18 cellular contexts compared by ENCODE assay signal in the genomic region with DNA sequence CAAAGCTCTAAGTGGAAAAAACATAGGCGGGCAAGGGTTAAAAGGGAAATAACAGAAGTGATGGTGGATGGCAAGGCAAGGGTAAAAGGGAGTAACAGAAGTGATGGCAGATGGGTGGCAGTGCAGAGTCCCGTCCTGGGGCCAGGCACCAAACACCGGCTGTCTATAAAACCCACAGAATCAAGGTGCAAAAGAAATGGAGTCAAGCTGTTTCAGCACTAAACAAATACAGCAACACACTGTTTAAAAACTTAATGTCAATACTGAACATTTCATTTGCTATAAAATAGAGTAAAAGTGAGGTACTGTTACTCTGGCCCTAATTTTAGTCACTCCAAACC.
A peak's percentile ranks its signal among the peaks of the same experiment; 100 is the strongest.
DNase-seq lines count a peak whose midpoint lies in the region; ATAC-seq and TF ChIP-seq lines count a peak whose summit lies in the region.
"Had no signal": no experiment of that assay in that cellular context is flagged by ENCODE, and none has a peak within 500 bp of the region (broad histone marks: within the 10 kb centered on the region; RNA-seq: fewer than 3 reads in every experiment).

No MANE protein-coding gene starts in this region.

- dilution Hi-C loops in IMR-90 (cut with HindIII; ENCODE audit: low sequenced_read_pairs, unreplicated experiment): no loop called here

- H3K27ac Mint-ChIP-seq in activated naive CD8-positive, alpha-beta T cell treated with anti-CD3 and anti-CD28 coated beads, Interleukin-2, amount 50 U/mL, for 24 hours: peak overlapping the region; percentile 60
- H3K27ac Mint-ChIP-seq in natural killer cell treated with Interleukin-12 subunit alpha and Interleukin-12 subunit beta and Interleukin-15 and Interleukin-18, amount 100 ng/mL, for 72 hours: peak overlapping the region; percentile 13 to 19
- H3K27ac Mint-ChIP-seq: T-cell had no signal

- no CpG with 5 or more reads among the region's 3 CpGs for WGBS in IMR-90 (ENCODE audit: extremely low coverage in 2 of 2, insufficient read length in 1 of 2), 2 experiments

- H3K18ac ChIP-seq in IMR-90 (ENCODE audit: low read depth, low read length): no peak overlapping the region; the same call in 1 of the 2 replicates

- no TSS peak for BruUV-seq in IMR-90 (replicated peaks; lab: Mats Ljungman, UMichigan)

- H2AK5ac ChIP-seq in IMR-90 (ENCODE audit: low read depth, low read length): no peak overlapping the region

- peak overlapping the region; percentile 66; the same call in 1 of the 2 replicates for H3K27ac ChIP-seq in IMR-90 (ENCODE audit: insufficient read depth, low read length)
- H3K27ac ChIP-seq: heart right ventricle, VCaP had no signal

- in situ Hi-C loops in IMR-90 (cut with MboI; ENCODE audit: low sequenced_read_pairs): no loop called here

- H2AK9ac ChIP-seq in IMR-90 (replicated peaks; ENCODE audit: low read depth, low read length, poor library complexity): no peak overlapping the region

- no peaks in the 10 kb centered on the region for H3K9me3 ChIP-seq in IMR-90 (ENCODE audit: control insufficient read depth, insufficient read depth, low read length)
- H3K9me3 ChIP-seq: heart right ventricle had no signal

- no peak for TF ChIP-seq CTCF in IMR-90 (conservative IDR thresholded peaks at IDR 0.05; ENCODE audit: low read depth, low read length)

- H3K4me2 ChIP-seq in IMR-90 (ENCODE audit: low read depth, low read length): no peak overlapping the region

- no peak overlapping the region for H2AFZ ChIP-seq in IMR-90 (replicated peaks; ENCODE audit: low read length, poor library complexity)

- H2BK5ac ChIP-seq in IMR-90 (ENCODE audit: low read depth, low read length, poor library complexity, severe bottlenecking): no peak overlapping the region

- CTCF ChIA-PET in IMR-90 (lab: Yijun Ruan, JAX): interaction anchor here (0.5 to 0.6 kb wide), 2 partner anchors 26 to 36 kb away, joined by 3 to 7 read pairs; no protein-coding TSS in a partner anchor

- H2BK20ac ChIP-seq in IMR-90 (ENCODE audit: low read depth, low read length): no peak overlapping the region; the same call in 1 of the 2 replicates

- H3K79me1 ChIP-seq in IMR-90 (ENCODE audit: low read depth in 1 of 2, low read length in 2 of 2): no peaks in the 10 kb centered on the region

- DNase-seq in SHP77 treated with DMSO at 0.1 percent for 48 hours (lab: John Stamatoyannopoulos, UW) (peak; percentile 7), SHP77 (lab: John Stamatoyannopoulos, UW) (no peak), IMR-90 (no peak), NCI-H510A treated with DMSO at 0.1 percent for 48 hours (lab: John Stamatoyannopoulos, UW) (no peak)
- DNase-seq in activated naive CD8-positive, alpha-beta T cell treated with anti-CD3 and anti-CD28 coated beads, Interleukin-2, amount 50 U/mL, for 24 hours: no peak
- DNase-seq in natural killer cell treated with Interleukin-12 subunit alpha and Interleukin-12 subunit beta and Interleukin-15 and Interleukin-18, amount 100 ng/mL, for 72 hours (ENCODE audit: low spot score): no peak
- DNase-seq: activated CD8-positive, alpha-beta memory T cell treated with anti-CD3 and anti-CD28 coated beads for 24 hours; activated effector memory CD4-positive, alpha-beta T cell treated with Interleukin-2 at 50 U/mL for 16 hours; C1 segment of cervical spinal cord; heart right ventricle; naive thymus-derived CD8-positive, alpha-beta T cell; NCI-H146; NCI-H446 treated with DMSO at 0.1 percent for 48 hours; substantia nigra; T-cell had no signal

- H3K4me1 ChIP-seq in IMR-90 (ENCODE audit: control insufficient read depth, insufficient read depth, low read length): peaks cover 2% of the 10 kb centered on the region; the same call in 1 of the 2 replicates

- H3K27me3 Mint-ChIP-seq in activated naive CD8-positive, alpha-beta T cell treated with anti-CD3 and anti-CD28 coated beads, Interleukin-2, amount 50 U/mL, for 24 hours: no peaks in the 10 kb centered on the region
- H3K27me3 Mint-ChIP-seq in natural killer cell treated with Interleukin-12 subunit alpha and Interleukin-12 subunit beta and Interleukin-15 and Interleukin-18, amount 100 ng/mL, for 72 hours: no peaks in the 10 kb centered on the region
- H3K27me3 Mint-ChIP-seq: naive thymus-derived CD8-positive, alpha-beta T cell; T-cell had no signal

- no peak overlapping the region for H3K56ac ChIP-seq in IMR-90 (ENCODE audit: extremely low read depth, insufficient read depth, low read length)

- H3K9me1 ChIP-seq in IMR-90 (ENCODE audit: insufficient read depth, low read length): no peaks in the 10 kb centered on the region; the same call in 1 of the 2 replicates

- H3K4me3 Mint-ChIP-seq in activated naive CD8-positive, alpha-beta T cell treated with anti-CD3 and anti-CD28 coated beads, Interleukin-2, amount 50 U/mL, for 24 hours: no peak overlapping the region
- H3K4me3 Mint-ChIP-seq in natural killer cell treated with Interleukin-12 subunit alpha and Interleukin-12 subunit beta and Interleukin-15 and Interleukin-18, amount 100 ng/mL, for 72 hours: no peak overlapping the region
- H3K4me3 Mint-ChIP-seq: naive thymus-derived CD8-positive, alpha-beta T cell; T-cell had no signal

- no peak overlapping the region for H3K9ac ChIP-seq in IMR-90 (ENCODE audit: low read depth, low read length)

- H4K91ac ChIP-seq in IMR-90 (ENCODE audit: insufficient read depth, low read depth, low read length): no peak overlapping the region

- intact Hi-C loops in IMR-90 (cut with micrococcal nuclease): loop anchor here (5.0 kb wide), 1 partner anchor 85 kb away; a partner anchor contains a TSS

- peaks cover 16% of the 10 kb centered on the region for H3K9me3 Mint-ChIP-seq in activated naive CD8-positive, alpha-beta T cell treated with anti-CD3 and anti-CD28 coated beads, Interleukin-2, amount 50 U/mL, for 24 hours
- peaks cover 3% of the 10 kb centered on the region for H3K9me3 Mint-ChIP-seq in natural killer cell treated with Interleukin-12 subunit alpha and Interleukin-12 subunit beta and Interleukin-15 and Interleukin-18, amount 100 ng/mL, for 72 hours

- 0 out of 4 replicates have a peak overlapping the region, but pooled peaks of 1 of the 2 experiments have one; percentile 34 for H4K8ac ChIP-seq in IMR-90 (ENCODE audit: low read depth in 2 of 2, low read length in 2 of 2)

- H2BK120ac ChIP-seq in IMR-90 (ENCODE audit: low read depth, low read length): no peak overlapping the region

- H3K14ac ChIP-seq in IMR-90 (replicated peaks; ENCODE audit: low read depth, low read length): no peak overlapping the region

- ATAC-seq in IMR-90 (ENCODE audit: low read depth): no peak
- no peak for ATAC-seq in activated naive CD8-positive, alpha-beta T cell treated with anti-CD3 and anti-CD28 coated beads, Interleukin-2, amount 50 U/mL, for 24 hours
- ATAC-seq in natural killer cell treated with Interleukin-12 subunit alpha and Interleukin-12 subunit beta and Interleukin-15 and Interleukin-18, amount 100 ng/mL, for 72 hours: no peak
- ATAC-seq in HG03378 (IDR thresholded peaks at IDR 0.05; ENCODE audit: unreplicated experiment): no peak
- ATAC-seq in HG03460 (IDR thresholded peaks at IDR 0.05; ENCODE audit: unreplicated experiment): no peak
- ATAC-seq: naive thymus-derived CD8-positive, alpha-beta T cell; T-cell had no signal

- POLR2A ChIA-PET in IMR-90 (lab: Charles Lee; ENCODE audit: unreplicated experiment): no interaction called here

- H3K36me3 ChIP-seq in IMR-90 (ENCODE audit: control insufficient read depth, insufficient read depth, low read length): no peaks in the 10 kb centered on the region
- H3K36me3 ChIP-seq: heart right ventricle had no signal

- no peak for TF ChIP-seq RAD21 in IMR-90 (IDR thresholded peaks at IDR 0.05; ENCODE audit: low read length)

- H3K4me3 ChIP-seq in IMR-90 (ENCODE audit: insufficient read depth, low read depth, low read length): no peak overlapping the region
- H3K4me3 ChIP-seq: heart right ventricle had no signal

- no peak for TF ChIP-seq POLR2A in IMR-90 (IDR thresholded peaks at IDR 0.05; ENCODE audit: low read depth, low read length)

- H2BK15ac ChIP-seq in IMR-90 (ENCODE audit: low read depth, low read length): no peak overlapping the region

- no peaks in the 10 kb centered on the region for H3K27me3 ChIP-seq in IMR-90 (ENCODE audit: control insufficient read depth, insufficient read depth, low read length)
- H3K27me3 ChIP-seq: heart right ventricle had no signal

- H4K20me1 ChIP-seq in IMR-90 (ENCODE audit: insufficient read depth, low read length): no peaks in the 10 kb centered on the region

- peaks cover 21% of the 10 kb centered on the region for H3K36me3 Mint-ChIP-seq in activated naive CD8-positive, alpha-beta T cell treated with anti-CD3 and anti-CD28 coated beads, Interleukin-2, amount 50 U/mL, for 24 hours (ENCODE audit: low read depth)
- H3K36me3 Mint-ChIP-seq in natural killer cell treated with Interleukin-12 subunit alpha and Interleukin-12 subunit beta and Interleukin-15 and Interleukin-18, amount 100 ng/mL, for 72 hours: peaks cover 10% of the 10 kb centered on the region

- no peak overlapping the region for H3K4ac ChIP-seq in IMR-90 (ENCODE audit: low read depth, low read length)

- no peak overlapping the region for H3K23ac ChIP-seq in IMR-90 (ENCODE audit: low read depth, low read length)

- peaks cover 18% of the 10 kb centered on the region for H3K4me1 Mint-ChIP-seq in activated naive CD8-positive, alpha-beta T cell treated with anti-CD3 and anti-CD28 coated beads, Interleukin-2, amount 50 U/mL, for 24 hours
- peaks cover 28 to 32% of the 10 kb centered on the region in 2 donors for H3K4me1 Mint-ChIP-seq in natural killer cell treated with Interleukin-12 subunit alpha and Interleukin-12 subunit beta and Interleukin-15 and Interleukin-18, amount 100 ng/mL, for 72 hours (ENCODE audit: low read depth in 2 of 2)

- H4K5ac ChIP-seq in IMR-90 (ENCODE audit: low read depth, low read length): no peak overlapping the region

TF ChIP-seq in IMR-90, 13 proteins besides CTCF, POLR2A, EP300 and RAD21 (continues in another document):
- TF ChIP-seq, protein P1, sequence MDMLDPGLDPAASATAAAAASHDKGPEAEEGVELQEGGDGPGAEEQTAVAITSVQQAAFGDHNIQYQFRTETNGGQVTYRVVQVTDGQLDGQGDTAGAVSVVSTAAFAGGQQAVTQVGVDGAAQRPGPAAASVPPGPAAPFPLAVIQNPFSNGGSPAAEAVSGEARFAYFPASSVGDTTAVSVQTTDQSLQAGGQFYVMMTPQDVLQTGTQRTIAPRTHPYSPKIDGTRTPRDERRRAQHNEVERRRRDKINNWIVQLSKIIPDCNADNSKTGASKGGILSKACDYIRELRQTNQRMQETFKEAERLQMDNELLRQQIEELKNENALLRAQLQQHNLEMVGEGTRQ (IDR thresholded peaks at IDR 0.05; ENCODE audit: low read depth, low read length): no peak
- no peak for TF ChIP-seq CHD1 (IDR thresholded peaks at IDR 0.05; ENCODE audit: low read depth, low read length)
- no peak for TF ChIP-seq NFE2L2 (IDR thresholded peaks at IDR 0.05; ENCODE audit: low read depth, low read length)
